ENCODE assay signal across 9 cellular contexts in the genomic region with DNA sequence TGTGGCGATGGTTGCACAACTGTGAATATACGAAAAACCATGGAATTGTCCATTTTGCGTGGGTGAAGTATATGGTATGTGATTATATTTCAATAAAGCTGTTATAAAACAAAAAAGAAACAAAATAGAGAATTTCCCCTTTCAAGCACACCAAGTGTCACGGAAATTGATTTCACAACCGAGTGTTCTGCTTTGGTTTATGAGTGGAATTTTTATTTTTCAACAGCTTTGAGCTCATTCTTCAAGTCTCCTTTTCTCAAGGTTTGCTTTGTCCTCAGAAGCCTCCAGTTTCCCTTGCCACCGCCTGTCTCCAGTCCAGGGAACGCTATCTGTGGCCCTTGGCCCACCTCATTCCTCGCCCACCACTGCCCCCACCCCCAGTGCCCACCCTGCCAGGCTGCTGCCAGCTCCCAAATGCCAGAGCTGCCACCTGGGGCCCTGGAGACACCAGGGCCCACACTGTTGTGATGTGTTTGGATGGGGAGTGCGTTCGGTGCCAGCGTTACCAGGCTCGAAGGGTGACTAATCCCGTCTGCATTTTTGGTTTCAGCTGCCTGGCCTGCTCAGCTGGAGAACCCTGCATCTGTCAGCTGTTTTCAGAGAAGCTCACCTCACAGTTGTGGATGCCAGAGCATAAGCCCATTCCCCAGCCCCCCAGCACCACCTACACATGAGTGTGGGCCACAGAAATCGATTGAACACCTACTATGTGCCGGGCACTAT. TPM values are rescaled to one million over a fixed set of nuclear protein-coding genes. Genes with fewer than 3 reads are reported as not detected.
DNase-seq lines count a peak whose midpoint lies in the region; ATAC-seq and TF ChIP-seq lines count a peak whose summit lies in the region.
"Had no signal": no experiment of that assay in that cellular context is flagged by ENCODE, and none has a peak within 500 bp of the region (broad histone marks: within the 10 kb centered on the region; RNA-seq: fewer than 3 reads in every experiment).

No MANE protein-coding gene starts in this region.

- H3K27ac ChIP-seq in SJSA1 = peak overlapping the region; percentile 90
- H3K27ac ChIP-seq in rectal smooth muscle tissue (ENCODE audit: low read depth, low read length) = peak overlapping the region; percentile 90

- DNase-seq in Daoy (ENCODE audit: low read depth) (peak; percentile 94), SJSA1 (ENCODE audit: low read depth in 1 of 2, low spot score in 2 of 2) (peak; percentile 78 to 93), foreskin fibroblast (peak; percentile 88 to 94), SIG-M5 treated with dmso at 0.1 percent for 504 hours (lab: John Stamatoyannopoulos, UW; ENCODE audit: unreplicated experiment) (no peak), SKM-1 (lab: John Stamatoyannopoulos, UW; ENCODE audit: unreplicated experiment) (no peak)
- no peak for DNase-seq in activated CD8-positive, alpha-beta memory T cell treated with anti-CD3 and anti-CD28 coated beads, Interleukin-2, amount 10 ng/mL, durations not matched to agents 7 days and 5 days

- H3K4me3 ChIP-seq in SJSA1 = no peak overlapping the region
- no peak overlapping the region for H3K4me3 ChIP-seq in foreskin fibroblast (ENCODE audit: low read depth in 1 of 2, low read length in 2 of 2)
- no peak overlapping the region for H3K4me3 ChIP-seq in rectal smooth muscle tissue (ENCODE audit: low read length)

- no peaks in the 10 kb centered on the region for H3K27me3 Mint-ChIP-seq in activated CD8-positive, alpha-beta memory T cell treated with anti-CD3 and anti-CD28 coated beads, Interleukin-2, amount 10 ng/mL, durations not matched to agents 7 days and 5 days
- H3K27me3 Mint-ChIP-seq: activated naive CD4-positive, alpha-beta T cell treated with anti-CD3 and anti-CD28 coated beads, Interleukin-2, amount 50 U/mL, for 24 hours had no signal

- H3K4me1 Mint-ChIP-seq in activated CD8-positive, alpha-beta memory T cell treated with anti-CD3 and anti-CD28 coated beads, Interleukin-2, amount 10 ng/mL, durations not matched to agents 7 days and 5 days = peaks cover 6% of the 10 kb centered on the region
- H3K4me1 Mint-ChIP-seq: activated naive CD4-positive, alpha-beta T cell treated with anti-CD3 and anti-CD28 coated beads, Interleukin-2, amount 50 U/mL, for 24 hours had no signal

- no peaks in the 10 kb centered on the region for H3K36me3 ChIP-seq in SJSA1
- H3K36me3 ChIP-seq in rectal smooth muscle tissue (ENCODE audit: control insufficient read depth, insufficient read depth, low read length) = no peaks in the 10 kb centered on the region

- H3K4me1 ChIP-seq in SJSA1 (replicated peaks) (peaks cover 34% of the 10 kb centered on the region), rectal smooth muscle tissue (ENCODE audit: control insufficient read depth, insufficient read depth, low read length) (peaks cover 30% of the 10 kb centered on the region)

- no peak for ATAC-seq in activated CD8-positive, alpha-beta memory T cell treated with anti-CD3 and anti-CD28 coated beads, Interleukin-2, amount 10 ng/mL, durations not matched to agents 7 days and 5 days
- ATAC-seq in HG03280 (IDR thresholded peaks at IDR 0.05; ENCODE audit: unreplicated experiment) = no peak

- no peaks in the 10 kb centered on the region for H3K27me3 ChIP-seq in SJSA1 (replicated peaks)
- H3K27me3 ChIP-seq in rectal smooth muscle tissue (ENCODE audit: control insufficient read depth, insufficient read depth, low read length) = no peaks in the 10 kb centered on the region

- H3K36me3 Mint-ChIP-seq in activated CD8-positive, alpha-beta memory T cell treated with anti-CD3 and anti-CD28 coated beads, Interleukin-2, amount 10 ng/mL, durations not matched to agents 7 days and 5 days = no peaks in the 10 kb centered on the region
- H3K36me3 Mint-ChIP-seq: activated naive CD4-positive, alpha-beta T cell treated with anti-CD3 and anti-CD28 coated beads, Interleukin-2, amount 50 U/mL, for 24 hours had no signal

- CTCF ChIA-PET in activated CD8-positive, alpha-beta memory T cell treated with anti-CD3 and anti-CD28 coated beads, Interleukin-2, amount 10 ng/mL, durations not matched to agents 7 days and 5 days (lab: Charles Lee) = interaction anchor here (1.4 kb wide), 1 partner anchor 192 kb away, joined by 4 read pairs; no protein-coding TSS in a partner anchor

- no peaks in the 10 kb centered on the region for H3K9me3 Mint-ChIP-seq in activated CD8-positive, alpha-beta memory T cell treated with anti-CD3 and anti-CD28 coated beads, Interleukin-2, amount 10 ng/mL, durations not matched to agents 7 days and 5 days (ENCODE audit: low read depth)
- H3K9me3 Mint-ChIP-seq: activated naive CD4-positive, alpha-beta T cell treated with anti-CD3 and anti-CD28 coated beads, Interleukin-2, amount 50 U/mL, for 24 hours had no signal

- no peak overlapping the region for H3K9ac ChIP-seq in rectal smooth muscle tissue (ENCODE audit: low read length)

- H3K9me3 ChIP-seq in SJSA1 (replicated peaks) = no peaks in the 10 kb centered on the region

- H3K27ac Mint-ChIP-seq in activated CD8-positive, alpha-beta memory T cell treated with anti-CD3 and anti-CD28 coated beads, Interleukin-2, amount 10 ng/mL, durations not matched to agents 7 days and 5 days = no peak overlapping the region
- H3K27ac Mint-ChIP-seq: activated naive CD4-positive, alpha-beta T cell treated with anti-CD3 and anti-CD28 coated beads, Interleukin-2, amount 50 U/mL, for 24 hours had no signal

- TF ChIP-seq CTCF in foreskin fibroblast (IDR thresholded peaks at IDR 0.05; ENCODE audit: low read depth, low read length) = no peak

- no peak overlapping the region for H3K4me3 Mint-ChIP-seq in activated CD8-positive, alpha-beta memory T cell treated with anti-CD3 and anti-CD28 coated beads, Interleukin-2, amount 10 ng/mL, durations not matched to agents 7 days and 5 days
- H3K4me3 Mint-ChIP-seq: activated naive CD4-positive, alpha-beta T cell treated with anti-CD3 and anti-CD28 coated beads, Interleukin-2, amount 50 U/mL, for 24 hours had no signal

RNA-seq across cellular contexts. Expression of a gene that starts 30.4 kb away (rescaled TPM):
- total RNA-seq in Daoy (2014; rRNA removed; shearing (Covaris generic)) = 64.8 and 67.7 TPM in 2 replicates
- 322 and 475 TPM in 2 replicates for total RNA-seq in SJSA1 (2014; rRNA removed; shearing (Covaris generic))
- total RNA-seq in activated CD8-positive, alpha-beta memory T cell treated with anti-CD3 and anti-CD28 coated beads, Interleukin-2, amount 10 ng/mL, durations not matched to agents 7 days and 5 days = 10 to 100 TPM in 1 of 2 experiments, 1 to 10 TPM in 1; 6.5 to 32.5 TPM

Comparison
In these comparisons a context has a peak if more than half of its experiments do, and no peak if none do; other contexts are left out.
1. DNase-seq: peak in Daoy (single experiment), SJSA1 (2 of 2) and foreskin fibroblast (2 of 2); none in SIG-M5 treated with dmso at 0.1 percent for 504 hours (single experiment), activated CD8-positive, alpha-beta memory T cell treated with anti-CD3 and anti-CD28 coated beads, Interleukin-2, amount 10 ng/mL, durations not matched to agents 7 days and 5 days (single experiment) and SKM-1 (single experiment).